1 cellular context compared by ENCODE assay signal in the genomic region with DNA sequence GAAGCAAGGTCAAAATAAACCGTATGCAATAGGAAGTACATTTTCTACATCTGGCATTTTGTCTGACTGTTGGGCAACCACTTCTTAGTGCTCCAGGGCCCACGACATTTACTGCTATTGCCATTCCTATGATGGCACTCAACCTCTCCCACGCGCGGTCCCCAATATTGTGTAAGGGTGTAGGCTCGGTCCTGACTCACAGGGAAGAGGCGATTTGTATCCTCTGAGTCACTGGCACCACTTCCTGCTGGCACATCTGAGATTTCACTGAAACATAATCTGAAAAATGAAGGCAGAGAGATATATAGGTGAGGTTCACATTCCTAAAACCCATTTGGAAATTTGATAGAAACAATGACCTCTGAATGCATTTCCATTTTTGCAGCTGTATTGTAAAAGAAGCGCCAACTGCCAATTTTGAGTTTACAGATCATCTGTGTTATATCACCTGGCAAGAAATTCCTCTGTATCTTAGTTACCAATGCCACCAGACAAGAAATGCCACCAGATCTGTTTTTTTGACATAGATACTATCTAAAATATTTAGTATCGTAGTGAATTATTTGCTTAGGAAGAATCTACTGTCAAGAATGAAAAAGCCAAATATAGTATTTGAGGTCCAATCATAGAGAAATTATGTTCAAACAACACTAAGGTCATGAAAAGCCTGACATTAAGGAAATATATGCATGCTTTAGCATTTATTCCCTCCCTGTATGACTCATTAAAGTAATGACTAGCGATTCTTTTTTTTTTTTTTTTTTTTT.
TF ChIP-seq lines count a peak whose summit lies in the region.

No MANE protein-coding gene starts in this region.

TF ChIP-seq in IMR-90, 13 proteins besides CTCF, POLR2A, EP300 and RAD21:
- no peak for TF ChIP-seq CHD1 (IDR thresholded peaks at IDR 0.05; ENCODE audit: low read depth, low read length)
- no peak for TF ChIP-seq BHLHE40 (IDR thresholded peaks at IDR 0.05; ENCODE audit: low read depth, low read length)
- TF ChIP-seq, protein P1, sequence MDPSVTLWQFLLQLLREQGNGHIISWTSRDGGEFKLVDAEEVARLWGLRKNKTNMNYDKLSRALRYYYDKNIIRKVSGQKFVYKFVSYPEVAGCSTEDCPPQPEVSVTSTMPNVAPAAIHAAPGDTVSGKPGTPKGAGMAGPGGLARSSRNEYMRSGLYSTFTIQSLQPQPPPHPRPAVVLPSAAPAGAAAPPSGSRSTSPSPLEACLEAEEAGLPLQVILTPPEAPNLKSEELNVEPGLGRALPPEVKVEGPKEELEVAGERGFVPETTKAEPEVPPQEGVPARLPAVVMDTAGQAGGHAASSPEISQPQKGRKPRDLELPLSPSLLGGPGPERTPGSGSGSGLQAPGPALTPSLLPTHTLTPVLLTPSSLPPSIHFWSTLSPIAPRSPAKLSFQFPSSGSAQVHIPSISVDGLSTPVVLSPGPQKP (IDR thresholded peaks at IDR 0.05; ENCODE audit: borderline replicate concordance, low read depth, low read length) = no peak
- TF ChIP-seq NFE2L2 (IDR thresholded peaks at IDR 0.05; ENCODE audit: low read depth, low read length) = no peak
- TF ChIP-seq MXI1 (IDR thresholded peaks at IDR 0.05; ENCODE audit: borderline replicate concordance, low read depth, low read length) = no peak
- no peak for TF ChIP-seq RCOR1 (IDR thresholded peaks at IDR 0.05; ENCODE audit: insufficient replicate concordance, low read length)
- TF ChIP-seq RFX5 (IDR thresholded peaks at IDR 0.05; ENCODE audit: low read depth, low read length) = no peak
- TF ChIP-seq CEBPB (IDR thresholded peaks at IDR 0.05; ENCODE audit: low read depth, low read length) = peak; percentile 90
- TF ChIP-seq SMC3 (IDR thresholded peaks at IDR 0.05; ENCODE audit: low read depth, low read length) = no peak
- TF ChIP-seq, protein P2, sequence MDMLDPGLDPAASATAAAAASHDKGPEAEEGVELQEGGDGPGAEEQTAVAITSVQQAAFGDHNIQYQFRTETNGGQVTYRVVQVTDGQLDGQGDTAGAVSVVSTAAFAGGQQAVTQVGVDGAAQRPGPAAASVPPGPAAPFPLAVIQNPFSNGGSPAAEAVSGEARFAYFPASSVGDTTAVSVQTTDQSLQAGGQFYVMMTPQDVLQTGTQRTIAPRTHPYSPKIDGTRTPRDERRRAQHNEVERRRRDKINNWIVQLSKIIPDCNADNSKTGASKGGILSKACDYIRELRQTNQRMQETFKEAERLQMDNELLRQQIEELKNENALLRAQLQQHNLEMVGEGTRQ (IDR thresholded peaks at IDR 0.05; ENCODE audit: low read depth, low read length) = no peak
- TF ChIP-seq FOS (IDR thresholded peaks at IDR 0.05; ENCODE audit: low read depth, low read length) = peak; percentile 61
- no peak for TF ChIP-seq MAZ (IDR thresholded peaks at IDR 0.05; ENCODE audit: borderline replicate concordance, low read depth, low read length)
- no peak; the same call in 1 of the 2 replicates for TF ChIP-seq MAFK (IDR thresholded peaks at IDR 0.05; ENCODE audit: low read depth, low read length)
